Comparison of ENCODE assay signal across 23 cellular contexts in genomic region chr10:49066944-49067730, GRCh38. TPM values are rescaled to one million over a fixed set of nuclear protein-coding genes. Genes with fewer than 3 reads are reported as not detected.
"Had no signal": no experiment of that assay in that cellular context is flagged by ENCODE, and none has a peak within 500 bp of the region (broad histone marks: within the 10 kb centered on the region; RNA-seq: fewer than 3 reads in every experiment).

No MANE protein-coding gene starts in this region.

- H3K27ac ChIP-seq: HL-60, KMS-11, SJSA1 had no signal

- H3K4me3 ChIP-seq: SJSA1 had no signal

- H3K4me1 ChIP-seq: SJSA1 had no signal

- H3K9me3 ChIP-seq: SJSA1, SK-N-SH had no signal

- H3K4me2 ChIP-seq: KMS-11, SK-N-SH had no signal

- FAIRE-seq: HTR-8/SVneo had no signal

- DNase-seq: Kasumi-1, MM.1S, NCI-H1092 treated with DMSO at 0.1 percent for 48 hours, NCI-H1436, NCI-H187, NCI-H2029, NCI-H2081 treated with DMSO at 0.1 percent for 48 hours, NCI-H2171, NCI-H226, NCI-H446, NCI-H510A, NCI-H524 treated with DMSO at 0.1 percent for 48 hours, NCI-H69, NCI-H774, Right ventricle myocardium superior, RPMI8226, SIG-M5, SK-N-SH had no signal

- H3K9ac ChIP-seq: KMS-11, SK-N-SH had no signal

- H3K27me3 ChIP-seq: SJSA1 had no signal

- H3K36me3 ChIP-seq: SJSA1 had no signal

RNA-seq across cellular contexts. Expression of gene VSTM4, which starts 48.2 kb away (rescaled TPM):
- total RNA-seq: M059J had no signal
